ENCODE assay signal across 19 cellular contexts in the genomic region with DNA sequence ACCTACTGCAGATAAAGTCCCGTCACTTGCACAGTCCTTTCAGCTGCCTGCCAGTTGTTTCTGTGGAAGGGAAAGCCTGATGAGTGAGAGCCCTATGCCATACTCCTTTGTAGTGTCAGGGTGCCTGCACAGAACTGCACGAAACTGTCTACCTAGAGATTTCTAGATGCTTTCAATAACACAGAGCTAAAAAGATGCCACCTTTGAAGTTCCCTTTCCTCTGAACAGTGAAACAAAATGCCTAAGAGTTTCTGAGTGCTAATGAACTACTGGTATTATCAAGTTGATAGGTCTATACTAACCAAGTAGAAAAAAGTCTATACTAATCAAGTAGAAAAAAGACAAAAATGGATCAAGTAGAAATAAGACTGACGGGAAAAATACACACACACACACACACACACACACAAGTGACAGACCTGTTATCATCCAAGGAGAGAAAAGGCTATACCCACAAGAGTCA.
DNase-seq lines count a peak whose midpoint lies in the region; ATAC-seq lines count a peak whose summit lies in the region.
"Had no signal": no experiment of that assay in that cellular context is flagged by ENCODE, and none has a peak within 500 bp of the region (broad histone marks: within the 10 kb centered on the region; RNA-seq: fewer than 3 reads in every experiment).

No MANE protein-coding gene starts in this region.

- intact Hi-C loops in Right ventricle myocardium inferior (cut with DNase I), result no loop called here

- H3K36me3 Mint-ChIP-seq in activated T-cell treated with anti-CD3 and anti-CD28 coated beads, Interleukin-2, amount 50 U/mL, for 72 hours (ENCODE audit: insufficient read depth in 2 of 2), result peaks cover 7 to 13% of the 10 kb centered on the region in 2 donors

- H3K9me3 Mint-ChIP-seq in activated T-cell treated with anti-CD3 and anti-CD28 coated beads, Interleukin-2, amount 50 U/mL, for 72 hours, result no peaks in the 10 kb centered on the region
- H3K9me3 Mint-ChIP-seq: dendritic cell treated with granulocyte-macrophage colony-stimulating factor and Interleukin-4, amounts not matched to agents 40 ng/mL and 50 ng/mL, for 4 days had no signal

- H3K27ac Mint-ChIP-seq in activated T-cell treated with anti-CD3 and anti-CD28 coated beads, Interleukin-2, amount 50 U/mL, for 72 hours, result peak overlapping the region; percentile 24
- H3K27ac Mint-ChIP-seq: dendritic cell treated with granulocyte-macrophage colony-stimulating factor and Interleukin-4, amounts not matched to agents 40 ng/mL and 50 ng/mL, for 4 days had no signal

- peak overlapping the region; percentile 12 to 20 for H3K4me3 Mint-ChIP-seq in activated T-cell treated with anti-CD3 and anti-CD28 coated beads, Interleukin-2, amount 50 U/mL, for 72 hours
- H3K4me3 Mint-ChIP-seq: dendritic cell treated with granulocyte-macrophage colony-stimulating factor and Interleukin-4, amounts not matched to agents 40 ng/mL and 50 ng/mL, for 4 days had no signal

- no peaks in the 10 kb centered on the region for H3K27me3 Mint-ChIP-seq in activated T-cell treated with anti-CD3 and anti-CD28 coated beads, Interleukin-2, amount 50 U/mL, for 72 hours (ENCODE audit: low read depth)
- H3K27me3 Mint-ChIP-seq: dendritic cell treated with granulocyte-macrophage colony-stimulating factor and Interleukin-4, amounts not matched to agents 40 ng/mL and 50 ng/mL, for 4 days had no signal

- peak; percentile 38 to 47 for ATAC-seq in activated T-cell treated with anti-CD3 and anti-CD28 coated beads, Interleukin-2, amount 50 U/mL, for 72 hours (replicated peaks in 1 of 2)
- ATAC-seq in left lobe of liver, result peak; percentile 55
- ATAC-seq in Right ventricle myocardium inferior, result no peak
- no peak for ATAC-seq in GM19452 (IDR thresholded peaks at IDR 0.05; ENCODE audit: unreplicated experiment)
- ATAC-seq: gastroesophageal sphincter had no signal

- DNase-seq in stimulated activated naive CD4-positive, alpha-beta T cell (lab: John Stamatoyannopoulos, UW), result peak; percentile 10 to 70 (median 40)
- DNase-seq in stimulated activated naive CD4-positive, alpha-beta T cell treated with Interleukin-2 at 50 U/mL for 16 hours (lab: John Stamatoyannopoulos, UW), result no peak
- no peak for DNase-seq in activated T-cell treated with anti-CD3 and anti-CD28 coated beads, Interleukin-2, amount 50 U/mL, for 72 hours
- DNase-seq in left lobe of liver (ENCODE audit: low spot score), result no peak
- DNase-seq in NOMO-1 (lab: John Stamatoyannopoulos, UW; ENCODE audit: unreplicated experiment in 2 of 2), result no peak
- no peak for DNase-seq in islet precursor cell
- no peak for DNase-seq in Right ventricle myocardium inferior (ENCODE audit: missing footprints)
- DNase-seq: activated CD4-positive, CD25-positive, alpha-beta regulatory T cell treated with anti-CD3 and anti-CD28 coated beads, Interleukin-2, amount 50 U/mL, for 72 hours; activated effector memory CD4-positive, alpha-beta T cell treated with anti-CD3 and anti-CD28 coated beads, Interleukin-2, amount 50 U/mL, for 16 hours; GDM1; left ventricle myocardium inferior; MG63; NCI-H187; ovary; sigmoid colon; tibial artery had no signal

- peaks cover 61% of the 10 kb centered on the region for H3K4me1 Mint-ChIP-seq in activated T-cell treated with anti-CD3 and anti-CD28 coated beads, Interleukin-2, amount 50 U/mL, for 72 hours (ENCODE audit: low read depth)

Comparison
In these comparisons a context has a peak if more than half of its experiments do, and no peak if none do; other contexts are left out.
1. DNase-seq: peak in stimulated activated naive CD4-positive, alpha-beta T cell (6 of 6); none in stimulated activated naive CD4-positive, alpha-beta T cell treated with Interleukin-2 at 50 U/mL for 16 hours (single experiment), activated T-cell treated with anti-CD3 and anti-CD28 coated beads, Interleukin-2, amount 50 U/mL, for 72 hours (0 of 2), left lobe of liver (single experiment), NOMO-1 (0 of 2), islet precursor cell (single experiment) and Right ventricle myocardium inferior (single experiment).
2. ATAC-seq: peak in activated T-cell treated with anti-CD3 and anti-CD28 coated beads, Interleukin-2, amount 50 U/mL, for 72 hours (2 of 2) and left lobe of liver (single experiment); none in Right ventricle myocardium inferior (single experiment) and GM19452 (single experiment).